2 cellular contexts compared by ENCODE assay signal in genomic region chr1:204340137-204340536, GRCh38.
TF ChIP-seq lines count a peak whose summit lies in the region.

No MANE protein-coding gene starts in this region.

TF ChIP-seq in IMR-90, 13 proteins besides CTCF, POLR2A, EP300 and RAD21 (continued from another document):
- TF ChIP-seq USF2 (IDR thresholded peaks at IDR 0.05; ENCODE audit: low read depth, low read length) (no peak), BHLHE40 (IDR thresholded peaks at IDR 0.05; ENCODE audit: low read depth, low read length) (no peak), CHD1 (IDR thresholded peaks at IDR 0.05; ENCODE audit: low read depth, low read length) (no peak), RFX5 (IDR thresholded peaks at IDR 0.05; ENCODE audit: low read depth, low read length) (no peak), NFE2L2 (IDR thresholded peaks at IDR 0.05; ENCODE audit: low read depth, low read length) (no peak), MAFK (IDR thresholded peaks at IDR 0.05; ENCODE audit: low read depth, low read length) (no peak)

TF ChIP-seq in neural cell, 6 proteins besides CTCF, POLR2A, EP300 and RAD21 (continued from another document):
- TF ChIP-seq REST (IDR thresholded peaks at IDR 0.05; ENCODE audit: borderline replicate concordance) (no peak), EZH2 (IDR thresholded peaks at IDR 0.05; ENCODE audit: borderline replicate concordance, insufficient read depth, low read length, poor library complexity, severe bottlenecking) (no peak), MXI1 (conservative IDR thresholded peaks at IDR 0.05; ENCODE audit: poor library complexity, severe bottlenecking) (no peak)
